ENCODE assay signal across 9 cellular contexts in genomic region chr1:208235983-208236761, GRCh38. TPM values are rescaled to one million over a fixed set of nuclear protein-coding genes. Genes with fewer than 3 reads are reported as not detected.
DNase-seq lines count a peak whose midpoint lies in the region; ATAC-seq, FAIRE-seq and TF ChIP-seq lines count a peak whose summit lies in the region.
"Had no signal": no experiment of that assay in that cellular context is flagged by ENCODE, and none has a peak within 500 bp of the region (broad histone marks: within the 10 kb centered on the region; RNA-seq: fewer than 3 reads in every experiment).

No MANE protein-coding gene starts in this region.

- TF ChIP-seq CTCF in WTC11 (IDR thresholded peaks at IDR 0.05) = no peak
- no peak for TF ChIP-seq CTCF in heart left ventricle (IDR thresholded peaks at IDR 0.05)

- peaks cover 98% of the 10 kb centered on the region for H3K27me3 Mint-ChIP-seq in activated naive CD4-positive, alpha-beta T cell treated with anti-CD3 and anti-CD28 coated beads, Interleukin-2, amount 10 ng/mL, durations not matched to agents 7 days and 5 days
- peaks cover 8% of the 10 kb centered on the region for H3K27me3 Mint-ChIP-seq in WTC11 (ENCODE audit: low read depth)

- H3K27me3 ChIP-seq in heart left ventricle (peaks cover 0 to 4% (median 0%) of the 10 kb centered on the region in 9 donors), small intestine (ENCODE audit: control insufficient read depth in 2 of 2, insufficient read depth in 2 of 2, low read length in 2 of 2) (no peaks in the 10 kb centered on the region)

- intact Hi-C loops in heart left ventricle (cut with DNase I) = loop anchor here in 8 of 10 donors (5.0 to 10.0 kb wide), 4 partner anchors 34 to 104 kb away; no protein-coding TSS in a partner anchor

- peak overlapping the region in 2 of 12 donors; percentile 1 to 10 for H3K4me3 ChIP-seq in heart left ventricle
- no peak overlapping the region for H3K4me3 ChIP-seq in small intestine (ENCODE audit: low read depth in 1 of 2, low read length in 2 of 2)

- no peaks in the 10 kb centered on the region for H3K9me3 Mint-ChIP-seq in activated naive CD4-positive, alpha-beta T cell treated with anti-CD3 and anti-CD28 coated beads, Interleukin-2, amount 10 ng/mL, durations not matched to agents 7 days and 5 days
- no peaks in the 10 kb centered on the region for H3K9me3 Mint-ChIP-seq in WTC11

- H3K27ac ChIP-seq in heart left ventricle = peak overlapping the region; percentile 51 to 86 (median 64)
- H3K27ac ChIP-seq in small intestine (ENCODE audit: low read depth in 1 of 2, low read length in 1 of 2) = peak overlapping the region; percentile 76 to 83

- peak; percentile 37 for DNase-seq in activated naive CD4-positive, alpha-beta T cell treated with anti-CD3 and anti-CD28 coated beads, Interleukin-2, amount 10 ng/mL, durations not matched to agents 7 days and 5 days
- DNase-seq in activated naive CD4-positive, alpha-beta T cell treated with anti-CD3 and anti-CD28 coated beads, Interleukin-2, amount 50 U/mL, for 16 hours = no peak
- no peak for DNase-seq in WTC11 (ENCODE audit: low spot score)
- DNase-seq in heart left ventricle = peak in 4 of 5 donors; percentile 51 to 80 (median 65)
- DNase-seq in small intestine = peak; percentile 93
- DNase-seq in hippocampal formation (lab: John Stamatoyannopoulos, UW) = no peak
- DNase-seq in HuH-7.5 (ENCODE audit: low spot score) = no peak
- DNase-seq in superior temporal gyrus (ENCODE audit: extremely low spot score) = no peak

- WGBS in heart left ventricle, 4 donors = 51 to 69% (median 58%) methylated on average over 17 of the region's 17 CpGs
- WGBS in small intestine, 3 donors = 6 to 22% (median 7%) methylated on average over 17 of the region's 17 CpGs

- CTCF ChIA-PET in activated naive CD4-positive, alpha-beta T cell treated with anti-CD3 and anti-CD28 coated beads, Interleukin-2, amount 10 ng/mL, durations not matched to agents 7 days and 5 days (lab: Charles Lee) = interaction anchor here (1.2 to 1.7 kb wide), 4 partner anchors 9 to 214 kb away, joined by 3 to 5 read pairs (median 4); no protein-coding TSS in a partner anchor
- CTCF ChIA-PET in WTC11 (lab: Charles Lee) = interaction anchor here (0.7 to 5.4 kb wide), 6 partner anchors 9 to 254 kb away, joined by 3 to 39 read pairs (median 4); no protein-coding TSS in a partner anchor

- H3K36me3 ChIP-seq in heart left ventricle = peaks cover 0 to 6% (median 0%) of the 10 kb centered on the region in 9 donors
- no peaks in the 10 kb centered on the region for H3K36me3 ChIP-seq in small intestine (ENCODE audit: control insufficient read depth in 2 of 2, insufficient read depth in 2 of 2, low read length in 2 of 2)

- POLR2A ChIA-PET in WTC11 (lab: Charles Lee) = no interaction called here

- TF ChIP-seq POLR2A in heart left ventricle (IDR thresholded peaks at IDR 0.05) = no peak

- no peak for ATAC-seq in WTC11
- ATAC-seq in heart left ventricle = peak; percentile 24 to 70 (median 67)

- no peaks in the 10 kb centered on the region for H3K9me3 ChIP-seq in heart left ventricle
- no peaks in the 10 kb centered on the region for H3K9me3 ChIP-seq in small intestine (ENCODE audit: control insufficient read depth, low read depth)
- H3K9me3 ChIP-seq: Caco-2 had no signal

- no peak for FAIRE-seq in small intestine (lab: Jason Lieb, UNC)

- H3K36me3 Mint-ChIP-seq in activated naive CD4-positive, alpha-beta T cell treated with anti-CD3 and anti-CD28 coated beads, Interleukin-2, amount 10 ng/mL, durations not matched to agents 7 days and 5 days = no peaks in the 10 kb centered on the region
- no peaks in the 10 kb centered on the region for H3K36me3 Mint-ChIP-seq in WTC11

- peaks cover 6 to 100% (median 80%) of the 10 kb centered on the region in 12 donors for H3K4me1 ChIP-seq in heart left ventricle
- peaks cover 11 to 13% of the 10 kb centered on the region in 2 donors for H3K4me1 ChIP-seq in small intestine (ENCODE audit: control insufficient read depth in 2 of 2, insufficient read depth in 1 of 2, low read depth in 1 of 2, low read length in 1 of 2)

- H3K27ac Mint-ChIP-seq in activated naive CD4-positive, alpha-beta T cell treated with anti-CD3 and anti-CD28 coated beads, Interleukin-2, amount 10 ng/mL, durations not matched to agents 7 days and 5 days = no peak overlapping the region
- no peak overlapping the region; the same call in 1 of the 2 replicates for H3K27ac Mint-ChIP-seq in WTC11

- H3K4me3 Mint-ChIP-seq in activated naive CD4-positive, alpha-beta T cell treated with anti-CD3 and anti-CD28 coated beads, Interleukin-2, amount 10 ng/mL, durations not matched to agents 7 days and 5 days = no peak overlapping the region
- no peak overlapping the region for H3K4me3 Mint-ChIP-seq in WTC11

- peaks cover 19% of the 10 kb centered on the region for H3K4me1 Mint-ChIP-seq in activated naive CD4-positive, alpha-beta T cell treated with anti-CD3 and anti-CD28 coated beads, Interleukin-2, amount 10 ng/mL, durations not matched to agents 7 days and 5 days
- peaks cover 62% of the 10 kb centered on the region for H3K4me1 Mint-ChIP-seq in WTC11

TF ChIP-seq in WTC11, 78 proteins besides CTCF, POLR2A, EP300 and RAD21:
- TF ChIP-seq SMAD3 (CRISPR knock-in tag; IDR thresholded peaks at IDR 0.05; ENCODE audit: borderline replicate concordance) = no peak
- TF ChIP-seq PRDM15 (CRISPR knock-in tag; IDR thresholded peaks at IDR 0.05) = peak; percentile 23; the same call in 1 of the 2 replicates
- TF ChIP-seq ETV6 (CRISPR knock-in tag; IDR thresholded peaks at IDR 0.05) = no peak
- peak; percentile 56; the same call in 1 of the 2 replicates for TF ChIP-seq NFE2L1 (CRISPR knock-in tag; IDR thresholded peaks at IDR 0.05)
- no peak for TF ChIP-seq SOX15 (CRISPR knock-in tag; IDR thresholded peaks at IDR 0.05)
- TF ChIP-seq ATF2 (CRISPR knock-in tag; IDR thresholded peaks at IDR 0.05; ENCODE audit: borderline replicate concordance, low read depth) = no peak
- no peak for TF ChIP-seq HMGXB4 (CRISPR knock-in tag; IDR thresholded peaks at IDR 0.05)
TF ChIP-seq in WTC11: peak in this region for 2.

RNA-seq across cellular contexts. Expression of gene PLXNA2, which starts 8.0 kb away (rescaled TPM):
- total RNA-seq in WTC11 (2021) (2.4 to 4.2 TPM (median 3.5 TPM) in 3 replicates), heart left ventricle (10 to 100 TPM; 13.3 to 28.2 (median 18.4) TPM)
- polyA plus RNA-seq in heart left ventricle (10 to 100 TPM in 1 of 2 donors, 1 to 10 TPM in 1; 9.2 to 10.5 TPM), small intestine (10 to 100 TPM; 10.7 to 17.8 (median 12.5) TPM)

Comparison
In these comparisons a context has a peak if more than half of its experiments do, and no peak if none do; other contexts are left out.
1. DNase-seq: peak in activated naive CD4-positive, alpha-beta T cell treated with anti-CD3 and anti-CD28 coated beads, Interleukin-2, amount 10 ng/mL, durations not matched to agents 7 days and 5 days (single experiment), heart left ventricle (4 of 5) and small intestine (single experiment); none in activated naive CD4-positive, alpha-beta T cell treated with anti-CD3 and anti-CD28 coated beads, Interleukin-2, amount 50 U/mL, for 16 hours (single experiment), WTC11 (single experiment), hippocampal formation (0 of 2), HuH-7.5 (single experiment) and superior temporal gyrus (single experiment).